Comparison of ENCODE assay signal across 18 cellular contexts in genomic region chr14:69135133-69135532, GRCh38.
"Had no signal": no experiment of that assay in that cellular context is flagged by ENCODE, and none has a peak within 500 bp of the region (broad histone marks: within the 10 kb centered on the region; RNA-seq: fewer than 3 reads in every experiment).

No MANE protein-coding gene starts in this region.

- DNase-seq: activated CD4-positive, alpha-beta T cell treated with anti-CD3 and anti-CD28 coated beads, Interleukin-2, amount 50 U/mL, for 1 hour; activated gamma-delta T cell; activated T-cell treated with anti-CD3 and anti-CD28 coated beads, Interleukin-2, amount 50 U/mL, for 48 hours; esophagus squamous epithelium; foreskin fibroblast; head of caudate nucleus; mammary epithelial cell; naive thymus-derived CD4-positive, alpha-beta T cell; stimulated activated CD4-positive, alpha-beta T cell treated with anti-CD3 and anti-CD28 coated beads, Interleukin-2, amount 100 ng/mL, for 24 hours; stimulated activated naive B cell treated with anti-CD40 and anti-IgM and Interleukin-4, amounts not matched to agents 10 μg/mL and 1 μg/mL and 100 μg/mL, for 72 hours; substantia nigra; transverse colon had no signal

- H3K27ac Mint-ChIP-seq: stimulated activated naive B cell treated with anti-CD40 and anti-IgM and Interleukin-4, amounts not matched to agents 10 μg/mL and 1 μg/mL and 100 μg/mL, for 72 hours had no signal

- H3K9me3 ChIP-seq: esophagus squamous epithelium, prostate gland, transverse colon had no signal

- FAIRE-seq: astrocyte, colon had no signal

- H3K4me3 Mint-ChIP-seq: naive thymus-derived CD4-positive, alpha-beta T cell; stimulated activated naive B cell treated with anti-CD40 and anti-IgM and Interleukin-4, amounts not matched to agents 10 μg/mL and 1 μg/mL and 100 μg/mL, for 72 hours had no signal

- H3K4me3 ChIP-seq: cardiac muscle cell, esophagus squamous epithelium, prostate gland, transverse colon had no signal

- H3K27me3 Mint-ChIP-seq: naive thymus-derived CD4-positive, alpha-beta T cell; stimulated activated naive B cell treated with anti-CD40 and anti-IgM and Interleukin-4, amounts not matched to agents 10 μg/mL and 1 μg/mL and 100 μg/mL, for 72 hours had no signal

- H3K27ac ChIP-seq: cardiac muscle cell, esophagus squamous epithelium, prostate gland, transverse colon had no signal

- ATAC-seq: left lobe of liver; naive thymus-derived CD4-positive, alpha-beta T cell; sciatic nerve; stimulated activated naive B cell treated with anti-CD40 and anti-IgM and Interleukin-4, amounts not matched to agents 10 μg/mL and 1 μg/mL and 100 μg/mL, for 72 hours had no signal

- H3K36me3 ChIP-seq: cardiac muscle cell, prostate gland, transverse colon had no signal

- H3K9me3 Mint-ChIP-seq: naive thymus-derived CD4-positive, alpha-beta T cell; stimulated activated naive B cell treated with anti-CD40 and anti-IgM and Interleukin-4, amounts not matched to agents 10 μg/mL and 1 μg/mL and 100 μg/mL, for 72 hours had no signal

- H3K27me3 ChIP-seq: cardiac muscle cell, esophagus squamous epithelium, transverse colon had no signal
